Comparison of ENCODE assay signal across 8 cellular contexts in the genomic region with DNA sequence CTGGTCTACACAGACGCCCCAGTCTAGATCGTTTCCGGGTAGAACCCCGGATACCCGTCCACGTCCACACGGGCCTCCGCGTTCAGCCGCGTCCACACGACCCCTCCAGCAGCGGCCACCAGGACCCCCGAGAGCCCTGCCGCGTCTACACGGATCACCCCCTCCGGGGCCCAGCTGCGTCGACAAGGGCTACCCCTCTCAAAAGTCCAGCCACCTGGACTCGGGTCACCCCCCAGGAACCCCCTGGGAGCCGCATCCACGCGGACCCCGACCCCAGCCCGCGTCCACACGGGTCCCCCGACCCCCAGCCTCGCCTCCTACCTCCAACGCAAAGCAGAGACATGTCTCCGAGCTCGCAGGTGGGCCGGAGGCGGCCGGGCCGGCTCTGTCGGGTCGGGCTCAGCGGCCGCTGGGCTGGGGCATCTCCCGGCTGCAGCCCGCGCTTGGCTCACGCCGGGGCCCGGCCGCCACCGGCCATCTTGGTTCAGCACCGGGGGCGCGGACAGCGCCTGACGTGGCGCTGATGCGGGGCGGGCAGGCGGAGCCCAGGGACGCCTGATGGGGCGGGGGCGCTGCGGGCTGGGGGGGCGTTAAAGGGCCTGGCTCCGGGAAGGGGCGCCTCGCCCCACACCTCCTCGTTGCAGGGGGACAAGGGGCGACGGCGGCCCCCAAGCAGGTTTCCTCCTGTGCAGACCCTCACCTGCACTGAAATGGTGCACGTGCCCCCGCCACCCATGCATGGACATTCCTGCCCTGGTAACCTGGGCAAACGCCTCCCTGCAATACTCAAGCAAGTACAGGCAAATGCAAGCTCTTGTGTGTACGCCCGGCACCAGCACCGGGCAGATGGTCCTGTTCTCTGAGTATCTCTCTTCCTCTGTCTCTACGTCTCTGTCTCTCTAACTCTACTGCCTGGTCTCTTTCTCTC. TPM values are rescaled to one million over a fixed set of nuclear protein-coding genes. Genes with fewer than 3 reads are reported as not detected.
A peak's percentile ranks its signal among the peaks of the same experiment; 100 is the strongest.
DNase-seq lines count a peak whose midpoint lies in the region; ATAC-seq and TF ChIP-seq lines count a peak whose summit lies in the region.

A gene (minus strand): TSS at position 498 of the 928 bp plus-strand sequence. CDS start 155 bp downstream, at position 343.

- intact Hi-C loops in dorsolateral prefrontal cortex (cut with DNase I): loop anchor here in 1 of 2 donors (2.0 kb wide), 1 partner anchor 31 kb away; a partner anchor contains a TSS
- intact Hi-C loops in mucosa of descending colon (cut with DNase I, micrococcal nuclease): no loop called here

- peak within 1 kb of the TSS; percentile 44 for H3K27ac Mint-ChIP-seq in type B pancreatic cell

- peak; percentile 80 for ATAC-seq in mucosa of descending colon
- ATAC-seq in GM21367 (IDR thresholded peaks at IDR 0.05; ENCODE audit: unreplicated experiment): no peak
- no peak for ATAC-seq in HG03457 (IDR thresholded peaks at IDR 0.05; ENCODE audit: unreplicated experiment)

- peaks cover 4% of the 10 kb centered on the region for H3K4me1 ChIP-seq in mucosa of descending colon (ENCODE audit: low read depth)

- no peaks in the 10 kb centered on the region for H3K9me3 ChIP-seq in mucosa of descending colon

- H3K4me1 Mint-ChIP-seq in type B pancreatic cell (ENCODE audit: unreplicated experiment): peaks cover 7% of the 10 kb centered on the region

- peaks cover 0 to 52% (median 4%) of the 10 kb centered on the region in 45 donors for H3K27me3 ChIP-seq in dorsolateral prefrontal cortex

- peak within 1 kb of the TSS in 49 of 59 donors; percentile 2 to 88 (median 69) for H3K27ac ChIP-seq in dorsolateral prefrontal cortex

- no peaks in the 10 kb centered on the region for H3K36me3 Mint-ChIP-seq in type B pancreatic cell

- H3K27me3 Mint-ChIP-seq in type B pancreatic cell: peaks cover 67% of the 10 kb centered on the region

- no peaks in the 10 kb centered on the region for H3K36me3 ChIP-seq in mucosa of descending colon (ENCODE audit: low read depth)

- DNase-seq in Daoy (ENCODE audit: low read depth) (peak; percentile 79), NCI-H1105 treated with DMSO at 0.1 percent for 48 hours (lab: John Stamatoyannopoulos, UW) (peak; percentile 60), dorsolateral prefrontal cortex (peak in 9 of 10 donors; percentile 43 to 89 (median 75)), mucosa of descending colon (peak in 2 of 3 donors; percentile 42 to 54), type B pancreatic cell (ENCODE audit: extremely low spot score, unreplicated experiment) (peak; percentile 82)
- DNase-seq in activated CD4-positive, alpha-beta T cell treated with anti-CD3 and anti-CD28 coated beads, Interleukin-2, amount 50 U/mL, for 48 hours: peak; percentile 54 to 56

- peak within 1 kb of the TSS; percentile 38 to 80 (median 64) for H3K4me3 ChIP-seq in dorsolateral prefrontal cortex
- H3K4me3 ChIP-seq in mucosa of descending colon: no peak within 1 kb of the TSS

- H3K4me3 Mint-ChIP-seq in type B pancreatic cell: peak within 1 kb of the TSS; percentile 85

- no peaks in the 10 kb centered on the region for H3K9me3 Mint-ChIP-seq in type B pancreatic cell

- TF ChIP-seq CTCF in dorsolateral prefrontal cortex (IDR thresholded peaks at IDR 0.05 in 54 of 56, conservative IDR thresholded peaks at IDR 0.05 in 2 of 56; ENCODE audit: low read depth in 1 of 56, partially characterized antibody in 56 of 56) (peak in 2 of 56 donors; percentile 14 to 20), mucosa of descending colon (IDR thresholded peaks at IDR 0.05) (no peak), type B pancreatic cell (conservative IDR thresholded peaks at IDR 0.05) (no peak)

RNA-seq across cellular contexts. Expression of the gene that starts here (rescaled TPM):
- total RNA-seq in Daoy (2014; rRNA removed; shearing (Covaris generic)): 0.86 and 1.2 TPM in 2 replicates
- total RNA-seq in dorsolateral prefrontal cortex (100 to 1,000 TPM in 114 of 120 experiments, 10 to 100 TPM in 6; 49.4 to 256 (median 166) TPM), mucosa of descending colon (under 1 TPM; 0.53 to 0.85 (median 0.72) TPM), type B pancreatic cell (ENCODE audit: low replicate concordance) (4.3 and 6.2 TPM in 2 replicates)

Comparison
In these comparisons a context has a peak if more than half of its experiments do, and no peak if none do; other contexts are left out.
1. Peak in DNase-seq and ATAC-seq in mucosa of descending colon; RNA of the gene not detected or under 1 TPM.